Comparison of ENCODE assay signal across 8 cellular contexts in the genomic region with DNA sequence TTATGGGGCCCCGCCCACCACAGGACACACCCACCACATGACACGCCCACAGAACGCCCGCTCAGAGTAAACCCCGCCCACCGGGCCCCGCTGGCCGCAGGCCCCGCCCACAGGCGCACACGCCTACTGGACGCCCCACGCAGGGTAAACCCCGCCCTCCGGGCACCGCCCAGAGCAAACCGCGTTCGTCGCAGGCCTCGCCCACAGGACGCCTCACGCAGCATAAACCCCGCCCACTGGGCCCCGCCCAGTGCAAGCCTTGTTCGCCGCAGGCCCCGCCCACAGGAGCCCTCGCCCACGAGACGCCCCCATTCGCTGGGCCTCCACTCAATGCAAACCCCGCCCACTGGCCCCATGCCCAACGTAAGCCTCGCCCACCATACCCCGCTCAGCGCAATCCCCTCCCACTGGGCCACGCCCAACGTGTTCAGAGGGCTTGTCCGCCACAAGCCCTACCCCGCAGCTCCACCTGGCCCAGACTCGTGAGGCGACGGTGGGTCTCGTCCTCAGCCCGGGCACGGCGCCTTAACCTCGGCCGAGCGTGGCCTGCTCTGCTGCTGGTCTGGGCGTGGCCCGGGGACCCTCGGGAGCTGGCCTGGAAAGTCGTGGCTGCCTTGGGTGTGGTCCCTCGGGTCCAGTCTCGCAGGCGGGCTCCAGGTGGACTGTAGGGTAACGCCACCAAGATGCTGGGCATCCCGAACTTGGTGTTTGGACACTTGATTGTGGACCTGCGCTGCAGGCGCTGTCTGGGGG. TPM values are rescaled to one million over a fixed set of nuclear protein-coding genes. Genes with fewer than 3 reads are reported as not detected.
A peak's percentile ranks its signal among the peaks of the same experiment; 100 is the strongest.
DNase-seq lines count a peak whose midpoint lies in the region; ATAC-seq and TF ChIP-seq lines count a peak whose summit lies in the region.

No MANE protein-coding gene starts in this region.

- H3K4me2 ChIP-seq in GM23338 = peak overlapping the region; percentile 86

- no peaks in the 10 kb centered on the region for H3K9me2 ChIP-seq in GM23338 (ENCODE audit: insufficient read depth)

- no peaks in the 10 kb centered on the region for H3K36me3 Mint-ChIP-seq in GM23338 (ENCODE audit: low read depth)
- H3K36me3 Mint-ChIP-seq in activated T-helper 2 cell treated with anti-CD3 and anti-CD28 coated beads, Interferon-gamma antibody, Interleukin-2, Interleukin-4, amounts not matched to agents 10 μg/mL and 5 μg/mL and 100 μg/mL, durations not matched to agents 14 hours and 24 hours and 36 hours (ENCODE audit: low read depth) = no peaks in the 10 kb centered on the region
- H3K36me3 Mint-ChIP-seq in nephron progenitor cell (ENCODE audit: low read depth) = no peaks in the 10 kb centered on the region

- no peaks in the 10 kb centered on the region for H4K20me1 ChIP-seq in GM23338 (replicated peaks; ENCODE audit: insufficient read depth)

- H3F3A ChIP-seq in GM23338 (replicated peaks; ENCODE audit: low read depth) = 0 out of 2 replicates have a peak, but pooled peaks cover 8% of the 10 kb centered on the region

- H3K27ac ChIP-seq in GM23338 (ENCODE audit: low read depth) (no peak overlapping the region), RWPE1 (peak overlapping the region; percentile 75)

- ATAC-seq in GM23338 = peak; percentile 78
- ATAC-seq in stimulated activated naive CD8-positive, alpha-beta T cell treated with anti-CD3 and anti-CD28 coated beads, Interleukin-15, Interleukin-2, amounts not matched to agents 100 U/mL and 50 U/mL, for 24 hours = peak; percentile 84

- peak overlapping the region; percentile 81 for H2AFZ ChIP-seq in GM23338

- TF ChIP-seq CTCF in GM23338 (conservative IDR thresholded peaks at IDR 0.05; ENCODE audit: low read depth in 2 of 2) (no peak), RWPE1 (conservative IDR thresholded peaks at IDR 0.05; ENCODE audit: low read depth) (no peak), nephron progenitor cell (IDR thresholded peaks at IDR 0.05) (no peak)

- POLR2A ChIA-PET in RWPE1 (lab: Yijun Ruan, JAX; ENCODE audit: low non-redundant PET) = interaction anchor here (0.6 kb wide), 1 partner anchor 11 kb away, joined by 3 read pairs; no protein-coding TSS in a partner anchor

- H3K9me3 Mint-ChIP-seq in GM23338 (no peaks in the 10 kb centered on the region), nephron progenitor cell (no peaks in the 10 kb centered on the region)
- no peaks in the 10 kb centered on the region for H3K9me3 Mint-ChIP-seq in activated T-helper 2 cell treated with anti-CD3 and anti-CD28 coated beads, Interferon-gamma antibody, Interleukin-2, Interleukin-4, amounts not matched to agents 10 μg/mL and 5 μg/mL and 100 μg/mL, durations not matched to agents 14 hours and 24 hours and 36 hours

- H3K79me2 ChIP-seq in GM23338 (replicated peaks; ENCODE audit: insufficient read depth) = no peaks in the 10 kb centered on the region

- H3K4me1 Mint-ChIP-seq in GM23338 (peaks cover 7% of the 10 kb centered on the region; the same call in 2 of the 3 replicates), nephron progenitor cell (peaks cover 29% of the 10 kb centered on the region)
- peaks cover 2% of the 10 kb centered on the region for H3K4me1 Mint-ChIP-seq in activated T-helper 2 cell treated with anti-CD3 and anti-CD28 coated beads, Interferon-gamma antibody, Interleukin-2, Interleukin-4, amounts not matched to agents 10 μg/mL and 5 μg/mL and 100 μg/mL, durations not matched to agents 14 hours and 24 hours and 36 hours (ENCODE audit: low read depth)

- no peaks in the 10 kb centered on the region for H3K27me3 ChIP-seq in GM23338 (ENCODE audit: insufficient read depth)

- no peak overlapping the region for H3K27ac Mint-ChIP-seq in GM23338
- H3K27ac Mint-ChIP-seq in activated T-helper 2 cell treated with anti-CD3 and anti-CD28 coated beads, Interferon-gamma antibody, Interleukin-2, Interleukin-4, amounts not matched to agents 10 μg/mL and 5 μg/mL and 100 μg/mL, durations not matched to agents 14 hours and 24 hours and 36 hours = no peak overlapping the region
- no peak overlapping the region for H3K27ac Mint-ChIP-seq in nephron progenitor cell

- intact Hi-C loops in activated T-helper 2 cell treated with anti-CD3 and anti-CD28 coated beads, Interferon-gamma antibody, Interleukin-2, Interleukin-4, amounts not matched to agents 10 μg/mL and 5 μg/mL and 100 μg/mL, durations not matched to agents 14 hours and 24 hours and 36 hours (cut with micrococcal nuclease) = loop anchor here (1.0 to 10.0 kb wide), 2 partner anchors 10 to 215 kb away; no protein-coding TSS in a partner anchor

- DNase-seq in EH (ENCODE audit: low read depth) = peak; percentile 96
- DNase-seq in GM23338 (ENCODE audit: low spot score) = peak; percentile 100
- peak; percentile 87 to 88 for DNase-seq in Kasumi-1 (lab: John Stamatoyannopoulos, UW)
- DNase-seq in RWPE1 (ENCODE audit: low spot score) = peak; percentile 100
- DNase-seq in activated T-helper 2 cell treated with anti-CD3 and anti-CD28 coated beads, Interferon-gamma antibody, Interleukin-2, Interleukin-4, amounts not matched to agents 10 μg/mL and 5 μg/mL and 100 μg/mL, durations not matched to agents 14 hours and 24 hours and 36 hours (ENCODE audit: low spot score) = peak; percentile 99
- DNase-seq in fibroblast of the conjunctiva (ENCODE audit: low read depth) = peak; percentile 97
- DNase-seq in nephron progenitor cell = peak; percentile 100
- DNase-seq in stimulated activated naive CD8-positive, alpha-beta T cell treated with anti-CD3 and anti-CD28 coated beads, Interleukin-15, Interleukin-2, amounts not matched to agents 100 U/mL and 50 U/mL, for 24 hours = peak; percentile 99

- H3K27me3 Mint-ChIP-seq in GM23338 (ENCODE audit: insufficient read depth, low read depth, poor library complexity) (peaks cover 6% of the 10 kb centered on the region), nephron progenitor cell (ENCODE audit: low read depth, poor library complexity) (peaks cover 14% of the 10 kb centered on the region)
- peaks cover 1% of the 10 kb centered on the region for H3K27me3 Mint-ChIP-seq in activated T-helper 2 cell treated with anti-CD3 and anti-CD28 coated beads, Interferon-gamma antibody, Interleukin-2, Interleukin-4, amounts not matched to agents 10 μg/mL and 5 μg/mL and 100 μg/mL, durations not matched to agents 14 hours and 24 hours and 36 hours (ENCODE audit: low read depth)

- no peaks in the 10 kb centered on the region for H3K36me3 ChIP-seq in GM23338 (ENCODE audit: insufficient read depth)

- H3K4me3 ChIP-seq in GM23338 = peak overlapping the region; percentile 76

- CTCF ChIA-PET in RWPE1 (lab: Yijun Ruan, JAX) = no interaction called here

- peak overlapping the region; percentile 45; the same call in 2 of the 3 replicates for H3K4me3 Mint-ChIP-seq in GM23338
- peak overlapping the region; percentile 56 for H3K4me3 Mint-ChIP-seq in activated T-helper 2 cell treated with anti-CD3 and anti-CD28 coated beads, Interferon-gamma antibody, Interleukin-2, Interleukin-4, amounts not matched to agents 10 μg/mL and 5 μg/mL and 100 μg/mL, durations not matched to agents 14 hours and 24 hours and 36 hours (ENCODE audit: low read depth)
- H3K4me3 Mint-ChIP-seq in nephron progenitor cell = peak overlapping the region; percentile 45

- H3K4me1 ChIP-seq in GM23338 (ENCODE audit: insufficient read depth) = no peaks in the 10 kb centered on the region; the same call in 1 of the 2 replicates

TF ChIP-seq in GM23338, 12 proteins besides CTCF, POLR2A, EP300 and RAD21:
- peak; percentile 94 for TF ChIP-seq POLR2AphosphoS5 (IDR thresholded peaks at IDR 0.05; ENCODE audit: low read depth)
- TF ChIP-seq, protein P1, sequence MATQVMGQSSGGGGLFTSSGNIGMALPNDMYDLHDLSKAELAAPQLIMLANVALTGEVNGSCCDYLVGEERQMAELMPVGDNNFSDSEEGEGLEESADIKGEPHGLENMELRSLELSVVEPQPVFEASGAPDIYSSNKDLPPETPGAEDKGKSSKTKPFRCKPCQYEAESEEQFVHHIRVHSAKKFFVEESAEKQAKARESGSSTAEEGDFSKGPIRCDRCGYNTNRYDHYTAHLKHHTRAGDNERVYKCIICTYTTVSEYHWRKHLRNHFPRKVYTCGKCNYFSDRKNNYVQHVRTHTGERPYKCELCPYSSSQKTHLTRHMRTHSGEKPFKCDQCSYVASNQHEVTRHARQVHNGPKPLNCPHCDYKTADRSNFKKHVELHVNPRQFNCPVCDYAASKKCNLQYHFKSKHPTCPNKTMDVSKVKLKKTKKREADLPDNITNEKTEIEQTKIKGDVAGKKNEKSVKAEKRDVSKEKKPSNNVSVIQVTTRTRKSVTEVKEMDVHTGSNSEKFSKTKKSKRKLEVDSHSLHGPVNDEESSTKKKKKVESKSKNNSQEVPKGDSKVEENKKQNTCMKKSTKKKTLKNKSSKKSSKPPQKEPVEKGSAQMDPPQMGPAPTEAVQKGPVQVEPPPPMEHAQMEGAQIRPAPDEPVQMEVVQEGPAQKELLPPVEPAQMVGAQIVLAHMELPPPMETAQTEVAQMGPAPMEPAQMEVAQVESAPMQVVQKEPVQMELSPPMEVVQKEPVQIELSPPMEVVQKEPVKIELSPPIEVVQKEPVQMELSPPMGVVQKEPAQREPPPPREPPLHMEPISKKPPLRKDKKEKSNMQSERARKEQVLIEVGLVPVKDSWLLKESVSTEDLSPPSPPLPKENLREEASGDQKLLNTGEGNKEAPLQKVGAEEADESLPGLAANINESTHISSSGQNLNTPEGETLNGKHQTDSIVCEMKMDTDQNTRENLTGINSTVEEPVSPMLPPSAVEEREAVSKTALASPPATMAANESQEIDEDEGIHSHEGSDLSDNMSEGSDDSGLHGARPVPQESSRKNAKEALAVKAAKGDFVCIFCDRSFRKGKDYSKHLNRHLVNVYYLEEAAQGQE (IDR thresholded peaks at IDR 0.05; ENCODE audit: unreplicated experiment) = no peak

RNA-seq across cellular contexts. Expression of a gene that starts 0.4 kb away (rescaled TPM):
- total RNA-seq in GM23338 (2014; rRNA removed; shearing (Covaris generic)) = 13.4 and 19.5 TPM in 2 replicates
- polyA plus RNA-seq in GM23338 (2016; fragmentation: Nextera tagmentation; extraction: Ambion mirVana) = 22.0 and 25.0 TPM in 2 replicates
- total RNA-seq in activated T-helper 2 cell treated with anti-CD3 and anti-CD28 coated beads, Interferon-gamma antibody, Interleukin-2, Interleukin-4, amounts not matched to agents 10 μg/mL and 5 μg/mL and 100 μg/mL, durations not matched to agents 14 hours and 24 hours and 36 hours = 0.94 and 1.2 TPM in 2 replicates

RNA-seq across cellular contexts. Expression of a gene that starts 4.4 kb away (rescaled TPM):
- total RNA-seq in GM23338 (2014; rRNA removed; shearing (Covaris generic)) = 0.82 and 0.87 TPM in 2 replicates
- polyA plus RNA-seq in GM23338 (2016; fragmentation: Nextera tagmentation; extraction: Ambion mirVana) = 0.42 TPM in 1 of 2 replicates, not detected in the other
- 0.18 and 0.32 TPM in 2 replicates for total RNA-seq in activated T-helper 2 cell treated with anti-CD3 and anti-CD28 coated beads, Interferon-gamma antibody, Interleukin-2, Interleukin-4, amounts not matched to agents 10 μg/mL and 5 μg/mL and 100 μg/mL, durations not matched to agents 14 hours and 24 hours and 36 hours

RNA-seq across cellular contexts. Expression of a gene that starts 28.6 kb away (rescaled TPM):
- 138 and 147 TPM in 2 replicates for total RNA-seq in GM23338 (2014; rRNA removed; shearing (Covaris generic))
- polyA plus RNA-seq in GM23338 (2016; fragmentation: Nextera tagmentation; extraction: Ambion mirVana) = 65.4 and 78.6 TPM in 2 replicates
- 452 and 471 TPM in 2 replicates for total RNA-seq in activated T-helper 2 cell treated with anti-CD3 and anti-CD28 coated beads, Interferon-gamma antibody, Interleukin-2, Interleukin-4, amounts not matched to agents 10 μg/mL and 5 μg/mL and 100 μg/mL, durations not matched to agents 14 hours and 24 hours and 36 hours
